11 cellular contexts compared by ENCODE assay signal in genomic region chr1:25661043-25661807, GRCh38. TPM values are rescaled to one million over a fixed set of nuclear protein-coding genes. Genes with fewer than 3 reads are reported as not detected.
DNase-seq lines count a peak whose midpoint lies in the region; ATAC-seq and TF ChIP-seq lines count a peak whose summit lies in the region.
"Had no signal": no experiment of that assay in that cellular context is flagged by ENCODE, and none has a peak within 500 bp of the region (broad histone marks: within the 10 kb centered on the region; RNA-seq: fewer than 3 reads in every experiment).

No MANE protein-coding gene starts in this region.

- DNase-seq in Caco-2 (no peak), HT-29 (ENCODE audit: low spot score) (peak; percentile 41), mesenteric fat pad (ENCODE audit: low spot score) (peak; percentile 22), SJCRH30 (no peak)
- DNase-seq in activated T-helper 2 cell treated with anti-CD3 and anti-CD28 coated beads, Interferon-gamma antibody, Interleukin-2, Interleukin-4, amounts not matched to agents 10 μg/mL and 5 μg/mL and 100 μg/mL, durations not matched to agents 14 hours and 24 hours and 36 hours (ENCODE audit: low spot score) = no peak
- DNase-seq: psoas muscle; stimulated activated CD4-positive, alpha-beta T cell treated with anti-CD3 and anti-CD28 coated beads, Interleukin-2, amount 100 ng/mL, for 48 hours; stimulated activated naive CD8-positive, alpha-beta T cell treated with anti-CD3 and anti-CD28 coated beads, Interleukin-15, amount 100 ng/mL, for 72 hours had no signal

- H3K9me3 ChIP-seq in Caco-2 (no peaks in the 10 kb centered on the region), SJCRH30 (replicated peaks) (no peaks in the 10 kb centered on the region)
- H3K9me3 ChIP-seq: psoas muscle had no signal

- H3K4me1 ChIP-seq in Caco-2 (no peaks in the 10 kb centered on the region; the same call in 1 of the 2 replicates), SJCRH30 (peaks cover 10% of the 10 kb centered on the region)

- H3K27me3 ChIP-seq in Caco-2 (replicated peaks; ENCODE audit: control insufficient read depth, insufficient read depth, low read length) = no peaks in the 10 kb centered on the region
- no peaks in the 10 kb centered on the region for H3K27me3 ChIP-seq in SJCRH30

- H3K36me3 Mint-ChIP-seq in Caco-2 (ENCODE audit: insufficient read depth, unreplicated experiment) (no peaks in the 10 kb centered on the region), brain (no peaks in the 10 kb centered on the region)
- no peaks in the 10 kb centered on the region for H3K36me3 Mint-ChIP-seq in activated T-helper 2 cell treated with anti-CD3 and anti-CD28 coated beads, Interferon-gamma antibody, Interleukin-2, Interleukin-4, amounts not matched to agents 10 μg/mL and 5 μg/mL and 100 μg/mL, durations not matched to agents 14 hours and 24 hours and 36 hours (ENCODE audit: low read depth)

- no TSS peak for BruUV-seq in Caco-2 (replicated peaks; lab: Mats Ljungman, UMichigan)

- intact Hi-C loops in Caco-2 (cut with micrococcal nuclease; ENCODE audit: unreplicated experiment) = no loop called here
- intact Hi-C loops in activated T-helper 2 cell treated with anti-CD3 and anti-CD28 coated beads, Interferon-gamma antibody, Interleukin-2, Interleukin-4, amounts not matched to agents 10 μg/mL and 5 μg/mL and 100 μg/mL, durations not matched to agents 14 hours and 24 hours and 36 hours (cut with micrococcal nuclease) = no loop called here

- no peaks in the 10 kb centered on the region for H3K36me3 ChIP-seq in Caco-2 (ENCODE audit: control insufficient read depth, insufficient read depth, low read length)
- H3K36me3 ChIP-seq in SJCRH30 = peaks cover 15% of the 10 kb centered on the region

- H3K9me3 Mint-ChIP-seq in Caco-2 (ENCODE audit: unreplicated experiment) (no peaks in the 10 kb centered on the region), brain (no peaks in the 10 kb centered on the region)
- H3K9me3 Mint-ChIP-seq in activated T-helper 2 cell treated with anti-CD3 and anti-CD28 coated beads, Interferon-gamma antibody, Interleukin-2, Interleukin-4, amounts not matched to agents 10 μg/mL and 5 μg/mL and 100 μg/mL, durations not matched to agents 14 hours and 24 hours and 36 hours = no peaks in the 10 kb centered on the region
- H3K9me3 Mint-ChIP-seq: stimulated activated naive CD8-positive, alpha-beta T cell treated with anti-CD3 and anti-CD28 coated beads, Interleukin-15, amount 100 ng/mL, for 72 hours had no signal

- TF ChIP-seq CTCF in Caco-2 (IDR thresholded peaks at IDR 0.05; ENCODE audit: insufficient read depth in 1 of 2, low read depth in 1 of 2, low read length in 1 of 2, severe bottlenecking in 1 of 2, unreplicated experiment in 1 of 2) (no peak), brain (conservative IDR thresholded peaks at IDR 0.05) (no peak)

- no peak for ATAC-seq in HG03378 (IDR thresholded peaks at IDR 0.05; ENCODE audit: unreplicated experiment)
- no peak for ATAC-seq in GM18858 (IDR thresholded peaks at IDR 0.05; ENCODE audit: unreplicated experiment)
- ATAC-seq: psoas muscle; stimulated activated naive CD8-positive, alpha-beta T cell treated with anti-CD3 and anti-CD28 coated beads, Interleukin-15, amount 100 ng/mL, for 72 hours had no signal

- H3K4me3 ChIP-seq in Caco-2 (ENCODE audit: low read depth, low read length) (no peak overlapping the region), SJCRH30 (no peak overlapping the region)
- H3K4me3 ChIP-seq: psoas muscle had no signal

- CTCF ChIA-PET in Caco-2 (lab: Charles Lee) = no interaction called here

- POLR2A ChIA-PET in Caco-2 (lab: Charles Lee) = no interaction called here

- H3K27ac ChIP-seq in SJCRH30 = no peak overlapping the region
- H3K27ac ChIP-seq: psoas muscle had no signal

- peaks cover 12% of the 10 kb centered on the region for H3K4me1 Mint-ChIP-seq in Caco-2 (ENCODE audit: low read depth, unreplicated experiment)
- H3K4me1 Mint-ChIP-seq in brain = peaks cover 71% of the 10 kb centered on the region
- H3K4me1 Mint-ChIP-seq in activated T-helper 2 cell treated with anti-CD3 and anti-CD28 coated beads, Interferon-gamma antibody, Interleukin-2, Interleukin-4, amounts not matched to agents 10 μg/mL and 5 μg/mL and 100 μg/mL, durations not matched to agents 14 hours and 24 hours and 36 hours (ENCODE audit: low read depth) = no peaks in the 10 kb centered on the region

- H3K4me3 Mint-ChIP-seq in Caco-2 (ENCODE audit: unreplicated experiment) = no peak overlapping the region
- H3K4me3 Mint-ChIP-seq in brain = no peak overlapping the region
- H3K4me3 Mint-ChIP-seq in activated T-helper 2 cell treated with anti-CD3 and anti-CD28 coated beads, Interferon-gamma antibody, Interleukin-2, Interleukin-4, amounts not matched to agents 10 μg/mL and 5 μg/mL and 100 μg/mL, durations not matched to agents 14 hours and 24 hours and 36 hours (ENCODE audit: low read depth) = no peak overlapping the region
- H3K4me3 Mint-ChIP-seq: stimulated activated naive CD8-positive, alpha-beta T cell treated with anti-CD3 and anti-CD28 coated beads, Interleukin-15, amount 100 ng/mL, for 72 hours had no signal

- H3K27me3 Mint-ChIP-seq in Caco-2 (ENCODE audit: insufficient read depth, unreplicated experiment) (no peaks in the 10 kb centered on the region), brain (no peaks in the 10 kb centered on the region)
- peaks cover 60% of the 10 kb centered on the region for H3K27me3 Mint-ChIP-seq in activated T-helper 2 cell treated with anti-CD3 and anti-CD28 coated beads, Interferon-gamma antibody, Interleukin-2, Interleukin-4, amounts not matched to agents 10 μg/mL and 5 μg/mL and 100 μg/mL, durations not matched to agents 14 hours and 24 hours and 36 hours (ENCODE audit: low read depth)
- H3K27me3 Mint-ChIP-seq: stimulated activated naive CD8-positive, alpha-beta T cell treated with anti-CD3 and anti-CD28 coated beads, Interleukin-15, amount 100 ng/mL, for 72 hours had no signal

- H3K27ac Mint-ChIP-seq in Caco-2 (ENCODE audit: unreplicated experiment) (peak overlapping the region; percentile 37), brain (peak overlapping the region; percentile 59 to 91 (median 77))
- no peak overlapping the region for H3K27ac Mint-ChIP-seq in activated T-helper 2 cell treated with anti-CD3 and anti-CD28 coated beads, Interferon-gamma antibody, Interleukin-2, Interleukin-4, amounts not matched to agents 10 μg/mL and 5 μg/mL and 100 μg/mL, durations not matched to agents 14 hours and 24 hours and 36 hours

RNA-seq across cellular contexts. Expression of gene MAN1C1, which starts 44.6 kb away (rescaled TPM):
- total RNA-seq in Caco-2 (2022) (2.7 and 3.5 TPM in 2 replicates), mesenteric fat pad (21.9 TPM)
- total RNA-seq in HT-29 (2014; rRNA removed; shearing (Covaris generic)) = 0.10 and 0.28 TPM in 2 replicates
- 56.4 TPM for polyA plus RNA-seq in brain (ENCODE audit: insufficient read depth, low read depth, low replicate concordance)
- total RNA-seq in activated T-helper 2 cell treated with anti-CD3 and anti-CD28 coated beads, Interferon-gamma antibody, Interleukin-2, Interleukin-4, amounts not matched to agents 10 μg/mL and 5 μg/mL and 100 μg/mL, durations not matched to agents 14 hours and 24 hours and 36 hours = 4.1 and 5.0 TPM in 2 replicates
- 73.9 and 74.6 TPM in 2 replicates for total RNA-seq in SJCRH30 (2014; rRNA removed; shearing (Covaris generic))

Comparison
In these comparisons a context has a peak if more than half of its experiments do, and no peak if none do; other contexts are left out.
1. DNase-seq: peak in HT-29 (single experiment) and mesenteric fat pad (single experiment); none in Caco-2 (0 of 2), activated T-helper 2 cell treated with anti-CD3 and anti-CD28 coated beads, Interferon-gamma antibody, Interleukin-2, Interleukin-4, amounts not matched to agents 10 μg/mL and 5 μg/mL and 100 μg/mL, durations not matched to agents 14 hours and 24 hours and 36 hours (single experiment) and SJCRH30 (0 of 2).